19 cellular contexts compared by ENCODE assay signal in genomic region chr16:4244881-4245280, GRCh38. TPM values are rescaled to one million over a fixed set of nuclear protein-coding genes. Genes with fewer than 3 reads are reported as not detected.
A peak's percentile ranks its signal among the peaks of the same experiment; 100 is the strongest.
DNase-seq lines count a peak whose midpoint lies in the region; TF ChIP-seq lines count a peak whose summit lies in the region.
"Had no signal": no experiment of that assay in that cellular context is flagged by ENCODE, and none has a peak within 500 bp of the region (broad histone marks: within the 10 kb centered on the region; RNA-seq: fewer than 3 reads in every experiment).

No MANE protein-coding gene starts in this region.

- no peaks in the 10 kb centered on the region for H3K27me3 ChIP-seq in hepatocyte
- H3K27me3 ChIP-seq: transverse colon had no signal

- H3K4me1 ChIP-seq in hepatocyte (ENCODE audit: insufficient read depth), result peaks cover 8% of the 10 kb centered on the region
- H3K4me1 ChIP-seq: lower lobe of right lung, transverse colon had no signal

- no peaks in the 10 kb centered on the region for H3K9me3 ChIP-seq in hepatocyte (ENCODE audit: low read depth)
- H3K9me3 ChIP-seq: lower lobe of right lung, transverse colon had no signal

- H3K79me2 ChIP-seq in hepatocyte, result no peaks in the 10 kb centered on the region

- peak; percentile 22 for DNase-seq in COLO668 (lab: John Stamatoyannopoulos, UW; ENCODE audit: unreplicated experiment)
- DNase-seq in DMS 273 treated with DMSO at 0.1 percent for 48 hours (lab: John Stamatoyannopoulos, UW), result peak; percentile 83
- peak; percentile 69 for DNase-seq in NCI-H524 treated with DMSO at 0.1 percent for 48 hours (lab: John Stamatoyannopoulos, UW)
- no peak for DNase-seq in hepatocyte (ENCODE audit: low spot score)
- DNase-seq in cortex of kidney (lab: John Stamatoyannopoulos, UW), result no peak
- no peak for DNase-seq in H4 (ENCODE audit: low spot score)
- no peak for DNase-seq in epidermal melanocyte (ENCODE audit: insufficient read length, low spot score)
- DNase-seq: activated CD4-positive, alpha-beta T cell treated with anti-CD3 and anti-CD28 coated beads, Interleukin-2, amount 50 U/mL, for 4 hours; activated naive CD4-positive, alpha-beta T cell treated with anti-CD3 and anti-CD28 coated beads, Interleukin-2, amount 50 U/mL, for 16 hours; amygdala; caudate nucleus; CD4-positive, CD25-positive, alpha-beta regulatory T cell; GOT3; lower lobe of right lung; stimulated activated CD4-positive, alpha-beta T cell treated with anti-CD3 and anti-CD28 coated beads, Interleukin-15, amount 100 ng/mL, for 24 hours; stimulated activated naive CD8-positive, alpha-beta T cell treated with anti-CD3 and anti-CD28 coated beads, Interleukin-15, amount 100 ng/mL, for 72 hours; transverse colon had no signal

- no peak for TF ChIP-seq CTCF in hepatocyte (IDR thresholded peaks at IDR 0.05; ENCODE audit: poor library complexity)

- H3K4me3 ChIP-seq in hepatocyte, result no peak overlapping the region
- H3K4me3 ChIP-seq: lower lobe of right lung, transverse colon had no signal

- WGBS in hepatocyte (ENCODE audit: low lambda C conversion rate, missing lambda C conversion rate), result 68% methylated on average over 6 of the region's 6 CpGs

- peak overlapping the region; percentile 31 for H3K4me2 ChIP-seq in hepatocyte
- H3K4me2 ChIP-seq: KMS-11 had no signal

- no peaks in the 10 kb centered on the region for H3K9me2 ChIP-seq in hepatocyte (replicated peaks; ENCODE audit: insufficient read depth)

- no peaks in the 10 kb centered on the region for H3K36me3 ChIP-seq in hepatocyte (replicated peaks; ENCODE audit: insufficient read depth, low read depth)
- H3K36me3 ChIP-seq: lower lobe of right lung, transverse colon had no signal

- no peaks in the 10 kb centered on the region for H4K20me1 ChIP-seq in hepatocyte (ENCODE audit: insufficient read depth, poor library complexity, severe bottlenecking)

- no peak overlapping the region for H2AFZ ChIP-seq in hepatocyte

- peak overlapping the region; percentile 50 for H3K27ac ChIP-seq in hepatocyte
- H3K27ac ChIP-seq: KMS-11, lower lobe of right lung, transverse colon had no signal

RNA-seq across cellular contexts. Expression of gene SRL, which starts 3.0 kb away (rescaled TPM):
- 1.1 and 1.2 TPM in 2 replicates for total RNA-seq in hepatocyte
- polyA plus RNA-seq in hepatocyte, result 0.83 TPM in 1 of 2 replicates, not detected in the other
- total RNA-seq in H4 (2014; rRNA removed; shearing (Covaris generic)), result not detected in 2 replicates
- total RNA-seq: activated T-helper 1 cell treated with anti-CD3 and anti-CD28 coated beads, Interleukin-12 subunit alpha, Interleukin-12 subunit beta, Interleukin-2, Interleukin-4 antibody, amounts not matched to agents 30 ng/mL and 10 ng/mL and 1 ng/mL, durations not matched to agents 14 hours and 24 hours and 36 hours; CD4-positive, CD25-positive, alpha-beta regulatory T cell had no signal
- polyA plus RNA-seq: CD4-positive, CD25-positive, alpha-beta regulatory T cell had no signal

RNA-seq across cellular contexts. Expression of gene TFAP4, which starts 27.9 kb away (rescaled TPM):
- total RNA-seq in hepatocyte, result 6.1 and 11.4 TPM in 2 replicates
- 3.1 and 4.2 TPM in 2 replicates for polyA plus RNA-seq in hepatocyte
- total RNA-seq in H4 (2014; rRNA removed; shearing (Covaris generic)), result 7.3 and 8.8 TPM in 2 replicates

Comparison
In these comparisons a context has a peak if more than half of its experiments do, and no peak if none do; other contexts are left out.
1. DNase-seq: peak in COLO668 (single experiment), DMS 273 treated with DMSO at 0.1 percent for 48 hours (single experiment) and NCI-H524 treated with DMSO at 0.1 percent for 48 hours (single experiment); none in hepatocyte (single experiment), cortex of kidney (single experiment), H4 (single experiment) and epidermal melanocyte (single experiment).